8 cellular contexts compared by ENCODE assay signal in the genomic region with DNA sequence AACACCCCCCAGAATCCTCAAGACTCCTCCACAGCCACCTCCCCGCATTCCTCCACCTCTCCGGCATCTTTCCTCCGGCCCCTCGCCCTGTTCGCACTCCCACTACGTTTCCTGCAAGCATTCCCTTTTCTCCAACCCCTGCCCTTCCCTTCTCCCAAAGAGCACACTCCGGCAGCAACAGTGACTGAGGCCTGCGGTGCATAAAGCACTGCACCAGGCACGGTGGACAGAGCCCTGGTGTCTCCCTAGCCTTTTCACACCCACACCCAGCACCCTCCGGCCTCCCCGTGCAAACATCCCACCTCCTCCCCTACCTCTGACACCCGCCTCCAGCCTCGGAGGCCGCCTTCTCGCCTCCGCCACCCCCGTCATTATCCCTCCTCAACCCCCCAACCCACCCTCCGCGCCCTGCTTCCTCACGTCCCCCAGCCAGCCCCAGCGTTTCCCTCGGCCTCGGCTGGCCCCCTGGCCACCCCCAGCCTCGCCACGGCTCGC. TPM values are rescaled to one million over a fixed set of nuclear protein-coding genes. Genes with fewer than 3 reads are reported as not detected.
DNase-seq lines count a peak whose midpoint lies in the region; ATAC-seq and TF ChIP-seq lines count a peak whose summit lies in the region.

No MANE protein-coding gene starts in this region.

- intact Hi-C loops in sciatic nerve (cut with DNase I), result no loop called here

- no peaks in the 10 kb centered on the region for H3K36me3 ChIP-seq in iPS-15b (ENCODE audit: control insufficient read depth, insufficient read depth, low read length)

- peaks cover 31% of the 10 kb centered on the region for H3K36me3 Mint-ChIP-seq in brain

- H3K27ac Mint-ChIP-seq in brain, result peak overlapping the region; percentile 93 to 98 (median 96)

- H3K4me1 ChIP-seq in iPS-15b (ENCODE audit: control insufficient read depth, insufficient read depth, low read length), result peaks cover 3% of the 10 kb centered on the region

- H3K27me3 Mint-ChIP-seq in brain, result peaks cover 18% of the 10 kb centered on the region

- H3K9me3 Mint-ChIP-seq in brain, result no peaks in the 10 kb centered on the region

- peaks cover 56% of the 10 kb centered on the region for H3K4me1 Mint-ChIP-seq in brain

- H3K9ac ChIP-seq in iPS-15b (ENCODE audit: low read depth, low read length), result peak overlapping the region; percentile 57

- CTCF ChIA-PET in AG04450 (lab: Charles Lee), result interaction anchor here (1.2 to 1.7 kb wide), 2 partner anchors 64 to 211 kb away, joined by 3 to 5 read pairs; no protein-coding TSS in a partner anchor

- TF ChIP-seq CTCF in AG04450 (IDR thresholded peaks at IDR 0.05; ENCODE audit: low read depth, low read length) (no peak), brain (conservative IDR thresholded peaks at IDR 0.05) (no peak)

- H3K27ac ChIP-seq in AG04450 (ENCODE audit: low read depth, low read length), result no peak overlapping the region

- H3K4me3 Mint-ChIP-seq in brain, result peak overlapping the region; percentile 90 to 99 (median 94)

- peak; percentile 26 for ATAC-seq in GM18868 (IDR thresholded peaks at IDR 0.05; ENCODE audit: unreplicated experiment)
- peak; percentile 32 for ATAC-seq in HG03442 (IDR thresholded peaks at IDR 0.05; ENCODE audit: unreplicated experiment)
- peak; percentile 64 for ATAC-seq in SK-N-SH treated with all-trans-retinoic acid at 6 μM for 48 hours
- peak; percentile 37 for ATAC-seq in sciatic nerve

- H3K4me3 ChIP-seq in AG04450 (ENCODE audit: low read depth, low read length) (peak overlapping the region; percentile 89), iPS-15b (ENCODE audit: low read depth, low read length) (peak overlapping the region; percentile 97)

- H3K27me3 ChIP-seq in AG04450 (ENCODE audit: control insufficient read depth, insufficient read depth, low read length), result no peaks in the 10 kb centered on the region
- H3K27me3 ChIP-seq in iPS-15b (ENCODE audit: control insufficient read depth, insufficient read depth, low read length), result no peaks in the 10 kb centered on the region

- POLR2A ChIA-PET in AG04450 (lab: Yijun Ruan, JAX), result interaction anchor here (0.6 to 1.6 kb wide), 2 partner anchors 18 to 540 kb away, joined by 3 to 9 read pairs; no protein-coding TSS in a partner anchor

- H3K9me3 ChIP-seq in AG04450 (ENCODE audit: control insufficient read depth, insufficient read depth, low read length) (no peaks in the 10 kb centered on the region), iPS-15b (ENCODE audit: control insufficient read depth, insufficient read depth, low read length) (no peaks in the 10 kb centered on the region)

- DNase-seq in AG04450 (ENCODE audit: low read depth, low spot score) (no peak), sciatic nerve (ENCODE audit: low spot score) (peak; percentile 63), NCI-H524 treated with DMSO at 0.1 percent for 48 hours (lab: John Stamatoyannopoulos, UW) (no peak)

TF ChIP-seq in SK-N-SH treated with all-trans-retinoic acid at 6 μM for 48 hours, 23 proteins besides CTCF, POLR2A, EP300 and RAD21:
- TF ChIP-seq TOX (CRISPR knock-in tag; IDR thresholded peaks at IDR 0.05; ENCODE audit: borderline replicate concordance) (no peak), ESRRG (CRISPR knock-in tag; IDR thresholded peaks at IDR 0.05) (no peak), ISL1 (CRISPR knock-in tag; IDR thresholded peaks at IDR 0.05) (no peak), OSR1 (CRISPR knock-in tag; IDR thresholded peaks at IDR 0.05) (no peak), ZNF565 (CRISPR knock-in tag; conservative IDR thresholded peaks at IDR 0.05; ENCODE audit: low read depth) (no peak), ZNF8 (CRISPR knock-in tag; IDR thresholded peaks at IDR 0.05) (no peak), GLIS3 (CRISPR knock-in tag; IDR thresholded peaks at IDR 0.05) (no peak), CSDC2 (CRISPR knock-in tag; IDR thresholded peaks at IDR 0.05) (no peak)
- TF ChIP-seq, protein P1, sequence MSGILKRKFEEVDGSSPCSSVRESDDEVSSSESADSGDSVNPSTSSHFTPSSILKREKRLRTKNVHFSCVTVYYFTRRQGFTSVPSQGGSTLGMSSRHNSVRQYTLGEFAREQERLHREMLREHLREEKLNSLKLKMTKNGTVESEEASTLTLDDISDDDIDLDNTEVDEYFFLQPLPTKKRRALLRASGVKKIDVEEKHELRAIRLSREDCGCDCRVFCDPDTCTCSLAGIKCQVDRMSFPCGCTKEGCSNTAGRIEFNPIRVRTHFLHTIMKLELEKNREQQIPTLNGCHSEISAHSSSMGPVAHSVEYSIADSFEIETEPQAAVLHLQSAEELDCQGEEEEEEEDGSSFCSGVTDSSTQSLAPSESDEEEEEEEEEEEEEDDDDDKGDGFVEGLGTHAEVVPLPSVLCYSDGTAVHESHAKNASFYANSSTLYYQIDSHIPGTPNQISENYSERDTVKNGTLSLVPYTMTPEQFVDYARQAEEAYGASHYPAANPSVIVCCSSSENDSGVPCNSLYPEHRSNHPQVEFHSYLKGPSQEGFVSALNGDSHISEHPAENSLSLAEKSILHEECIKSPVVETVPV (CRISPR knock-in tag; IDR thresholded peaks at IDR 0.05), result no peak
- TF ChIP-seq, protein P2, sequence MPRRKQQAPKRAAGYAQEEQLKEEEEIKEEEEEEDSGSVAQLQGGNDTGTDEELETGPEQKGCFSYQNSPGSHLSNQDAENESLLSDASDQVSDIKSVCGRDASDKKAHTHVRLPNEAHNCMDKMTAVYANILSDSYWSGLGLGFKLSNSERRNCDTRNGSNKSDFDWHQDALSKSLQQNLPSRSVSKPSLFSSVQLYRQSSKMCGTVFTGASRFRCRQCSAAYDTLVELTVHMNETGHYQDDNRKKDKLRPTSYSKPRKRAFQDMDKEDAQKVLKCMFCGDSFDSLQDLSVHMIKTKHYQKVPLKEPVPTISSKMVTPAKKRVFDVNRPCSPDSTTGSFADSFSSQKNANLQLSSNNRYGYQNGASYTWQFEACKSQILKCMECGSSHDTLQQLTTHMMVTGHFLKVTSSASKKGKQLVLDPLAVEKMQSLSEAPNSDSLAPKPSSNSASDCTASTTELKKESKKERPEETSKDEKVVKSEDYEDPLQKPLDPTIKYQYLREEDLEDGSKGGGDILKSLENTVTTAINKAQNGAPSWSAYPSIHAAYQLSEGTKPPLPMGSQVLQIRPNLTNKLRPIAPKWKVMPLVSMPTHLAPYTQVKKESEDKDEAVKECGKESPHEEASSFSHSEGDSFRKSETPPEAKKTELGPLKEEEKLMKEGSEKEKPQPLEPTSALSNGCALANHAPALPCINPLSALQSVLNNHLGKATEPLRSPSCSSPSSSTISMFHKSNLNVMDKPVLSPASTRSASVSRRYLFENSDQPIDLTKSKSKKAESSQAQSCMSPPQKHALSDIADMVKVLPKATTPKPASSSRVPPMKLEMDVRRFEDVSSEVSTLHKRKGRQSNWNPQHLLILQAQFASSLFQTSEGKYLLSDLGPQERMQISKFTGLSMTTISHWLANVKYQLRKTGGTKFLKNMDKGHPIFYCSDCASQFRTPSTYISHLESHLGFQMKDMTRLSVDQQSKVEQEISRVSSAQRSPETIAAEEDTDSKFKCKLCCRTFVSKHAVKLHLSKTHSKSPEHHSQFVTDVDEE (CRISPR knock-in tag; IDR thresholded peaks at IDR 0.05), result no peak

RNA-seq across cellular contexts. Expression of a gene that starts 0.6 kb away (rescaled TPM):
- polyA plus RNA-seq in AG04450 (2011; rRNA removed) (30.9 and 43.5 TPM in 2 replicates), brain (ENCODE audit: insufficient read depth, low read depth, low replicate concordance) (3.6 TPM)
- 60.7 and 117 TPM in 2 replicates for polyA minus RNA-seq in AG04450 (2011; rRNA and poly(A)+ RNA removed)
- 60.6 TPM for total RNA-seq in sciatic nerve
